ENCODE assay signal across 26 cellular contexts in the genomic region with DNA sequence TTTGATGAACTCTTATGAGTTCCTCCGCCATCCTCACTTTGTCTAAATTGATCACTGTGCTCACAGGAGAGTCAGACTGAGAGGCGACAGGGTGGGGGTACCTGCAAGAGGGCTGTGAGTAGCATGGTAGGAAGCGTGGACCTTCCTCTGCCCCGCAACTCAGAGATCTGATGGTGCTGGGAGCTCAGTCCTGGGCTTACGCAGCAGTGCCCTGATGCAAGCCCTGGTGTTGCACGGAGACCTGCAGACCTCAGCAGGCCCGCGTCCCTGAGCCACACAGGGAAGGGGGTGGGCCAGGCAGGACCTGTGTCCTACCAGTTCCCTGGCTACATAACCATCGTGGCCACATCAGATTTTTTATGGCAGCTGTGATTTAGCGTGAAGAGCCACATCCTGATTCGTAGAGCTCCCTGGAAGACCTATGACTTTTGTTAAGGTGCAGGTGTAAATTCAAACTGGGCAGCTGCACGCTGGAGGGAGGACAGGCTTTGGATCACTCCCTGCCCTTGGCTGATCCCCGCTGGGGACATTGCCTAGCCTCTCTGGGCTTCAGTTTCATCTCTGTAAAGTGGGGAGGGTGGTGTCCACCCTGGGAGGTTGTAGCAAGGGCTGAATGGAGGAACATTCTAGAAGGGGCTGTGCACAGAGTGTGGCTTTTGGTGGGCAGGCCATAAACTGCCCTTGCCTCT.
"Had no signal": no experiment of that assay in that cellular context is flagged by ENCODE, and none has a peak within 500 bp of the region (broad histone marks: within the 10 kb centered on the region; RNA-seq: fewer than 3 reads in every experiment).

No MANE protein-coding gene starts in this region.

- H3K4me3 ChIP-seq: body of pancreas, cardiac muscle cell, hepatocyte, left lung, spleen, thyroid gland had no signal

- H3K36me3 ChIP-seq: cardiac muscle cell, left lung, spleen, thyroid gland had no signal

- H3K27ac ChIP-seq: body of pancreas, cardiac muscle cell, hepatocyte, left lung, spleen, thyroid gland had no signal

- H3K27me3 Mint-ChIP-seq: activated naive CD4-positive, alpha-beta T cell treated with anti-CD3 and anti-CD28 coated beads, Interleukin-2, amount 50 U/mL, for 24 hours; progenitor cell of endocrine pancreas had no signal

- H3K79me2 ChIP-seq: hepatocyte had no signal

- ATAC-seq: body of pancreas, left lung had no signal

- H3K4me3 Mint-ChIP-seq: activated naive CD4-positive, alpha-beta T cell treated with anti-CD3 and anti-CD28 coated beads, Interleukin-2, amount 50 U/mL, for 24 hours; immature natural killer cell; neural crest cell had no signal

- H3K27ac Mint-ChIP-seq: activated naive CD4-positive, alpha-beta T cell treated with anti-CD3 and anti-CD28 coated beads, Interleukin-2, amount 50 U/mL, for 24 hours; immature natural killer cell; progenitor cell of endocrine pancreas had no signal

- DNase-seq: activated CD4-positive, alpha-beta T cell treated with anti-CD3 and anti-CD28 coated beads for 1 hour; activated CD4-positive, alpha-beta T cell treated with anti-CD3 and anti-CD28 coated beads, Interleukin-2, amount 50 U/mL, for 1 hour; activated gamma-delta T cell treated with Interleukin-2 at 50 U/mL for 16 hours; activated T-cell treated with anti-CD3 and anti-CD28 coated beads for 4 hours; anterior cingulate cortex; dermis blood vessel endothelial cell; effector memory CD4-positive, alpha-beta T cell; foreskin melanocyte; glutamatergic neuron; immature natural killer cell; kidney glomerular epithelial cell; mammary epithelial cell; retina; spleen; stimulated activated CD4-positive, alpha-beta T cell treated with anti-CD3 and anti-CD28 coated beads, Interleukin-4, amount 100 ng/mL, for 4 hours; stimulated activated naive CD8-positive, alpha-beta T cell treated with anti-CD3 and anti-CD28 coated beads, Interleukin-15, Interleukin-2, amounts not matched to agents 100 U/mL and 50 U/mL, for 24 hours; T-helper 1 cell; T-helper 9 cell; thyroid gland had no signal

- H3K9me3 ChIP-seq: body of pancreas, left lung, spleen, thyroid gland had no signal

- H3K9me3 Mint-ChIP-seq: activated naive CD4-positive, alpha-beta T cell treated with anti-CD3 and anti-CD28 coated beads, Interleukin-2, amount 50 U/mL, for 24 hours; neural crest cell had no signal

- H3K4me2 ChIP-seq: hepatocyte had no signal

- H3K27me3 ChIP-seq: body of pancreas, cardiac muscle cell, hepatocyte, left lung, spleen, thyroid gland had no signal

- H2AFZ ChIP-seq: hepatocyte had no signal

- H3K4me1 ChIP-seq: body of pancreas had no signal

- H3K36me3 Mint-ChIP-seq: activated naive CD4-positive, alpha-beta T cell treated with anti-CD3 and anti-CD28 coated beads, Interleukin-2, amount 50 U/mL, for 24 hours; immature natural killer cell had no signal
